ENCODE assay signal across 24 cellular contexts in the genomic region with DNA sequence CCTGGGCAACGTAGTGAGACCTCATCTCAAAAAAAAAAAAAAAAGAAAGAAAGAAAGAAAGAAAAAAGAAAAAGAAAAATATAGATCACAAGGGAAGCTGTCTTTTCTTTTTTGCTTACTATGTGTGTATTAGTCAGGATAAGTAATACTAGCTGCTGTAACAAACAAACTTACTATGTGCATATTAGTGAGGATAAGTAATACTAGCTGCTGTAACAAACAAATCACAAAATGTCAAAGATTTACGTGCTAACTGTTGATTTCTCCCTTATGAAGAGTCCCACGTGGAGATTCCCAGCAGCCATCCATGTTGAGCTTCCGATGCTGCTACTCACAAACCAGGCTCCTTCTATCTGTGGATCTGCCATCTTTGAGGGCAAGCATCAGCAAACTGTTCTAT.
"Had no signal": no experiment of that assay in that cellular context is flagged by ENCODE, and none has a peak within 500 bp of the region (broad histone marks: within the 10 kb centered on the region; RNA-seq: fewer than 3 reads in every experiment).

No MANE protein-coding gene starts in this region.

- DNase-seq: activated CD8-positive, alpha-beta memory T cell treated with anti-CD3 and anti-CD28 coated beads for 24 hours; activated CD8-positive, alpha-beta memory T cell treated with anti-CD3 and anti-CD28 coated beads, Interleukin-2, amount 50 U/mL, for 4 hours; activated effector memory CD4-positive, alpha-beta T cell treated with anti-CD3 and anti-CD28 coated beads, Interleukin-2, amount 50 U/mL, for 16 hours; activated T-cell treated with anti-CD3 and anti-CD28 coated beads, Interleukin-2, amount 50 U/mL, for 48 hours; adrenal gland; brain microvascular endothelial cell; central memory CD4-positive, alpha-beta T cell; effector memory CD4-positive, alpha-beta T cell; esophagus squamous epithelium; head of caudate nucleus; islet precursor cell; left cardiac atrium; nucleus accumbens; right cardiac atrium; stimulated activated CD4-positive, alpha-beta T cell treated with anti-CD3 and anti-CD28 coated beads, Interleukin-12 subunit alpha, Interleukin-12 subunit beta, amount 100 ng/mL, for 4 hours; transverse colon; uterus had no signal

- H3K27ac ChIP-seq: adrenal gland, ascending aorta, brain microvascular endothelial cell, esophagus squamous epithelium, gastroesophageal sphincter, parathyroid adenoma, transverse colon, uterus, VCaP had no signal

- H3K4me3 ChIP-seq: adrenal gland, ascending aorta, esophagus squamous epithelium, gastroesophageal sphincter, transverse colon, uterus had no signal

- ATAC-seq: activated CD4-positive, CD25-positive, alpha-beta regulatory T cell treated with anti-CD3 and anti-CD28 coated beads, Interleukin-2, amount 50 U/mL, for 24 hours; gastroesophageal sphincter; left cardiac atrium; right cardiac atrium had no signal

- H3K9me3 Mint-ChIP-seq: activated naive CD4-positive, alpha-beta T cell treated with anti-CD3 and anti-CD28 coated beads, Interleukin-2, amount 50 U/mL, for 24 hours had no signal

- H3K27me3 Mint-ChIP-seq: activated naive CD4-positive, alpha-beta T cell treated with anti-CD3 and anti-CD28 coated beads, Interleukin-2, amount 50 U/mL, for 24 hours had no signal

- H3K4me1 ChIP-seq: adrenal gland, ascending aorta, esophagus squamous epithelium, gastroesophageal sphincter, transverse colon, uterus had no signal

- H3K36me3 ChIP-seq: adrenal gland, ascending aorta, brain microvascular endothelial cell, esophagus squamous epithelium, gastroesophageal sphincter, transverse colon, uterus had no signal

- H3K27me3 ChIP-seq: adrenal gland, ascending aorta, brain microvascular endothelial cell, esophagus squamous epithelium, transverse colon, uterus had no signal

- H3K9me3 ChIP-seq: adrenal gland, ascending aorta, transverse colon, uterus had no signal

- H3K79me2 ChIP-seq: parathyroid adenoma had no signal

- H2AFZ ChIP-seq: parathyroid adenoma had no signal

- H3K27ac Mint-ChIP-seq: memory B cell had no signal

- H3K4me3 Mint-ChIP-seq: activated naive CD4-positive, alpha-beta T cell treated with anti-CD3 and anti-CD28 coated beads, Interleukin-2, amount 50 U/mL, for 24 hours; memory B cell had no signal

- H3K9ac ChIP-seq: parathyroid adenoma had no signal
